ENCODE assay signal across 1 cellular context in the genomic region with DNA sequence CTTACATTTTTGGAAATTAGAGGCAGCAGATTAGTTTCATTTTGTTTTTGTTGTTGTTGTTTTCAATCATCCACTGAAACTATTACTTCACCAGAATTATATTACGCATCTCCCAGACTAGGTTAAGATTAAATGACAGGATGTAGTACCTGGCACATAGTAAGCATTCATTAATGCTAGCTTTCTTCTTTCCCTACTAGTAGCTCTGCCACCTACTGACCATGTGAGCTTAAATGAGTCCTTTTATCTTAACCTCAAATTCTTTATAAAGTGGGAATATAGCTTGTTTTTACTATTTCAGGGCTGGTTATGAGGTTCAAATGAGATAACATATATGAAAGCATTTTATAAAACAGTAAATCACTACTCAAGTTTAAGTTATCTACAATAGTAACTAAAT.
TF ChIP-seq lines count a peak whose summit lies in the region.

No MANE protein-coding gene starts in this region.

TF ChIP-seq in SK-N-SH treated with all-trans-retinoic acid at 6 μM for 48 hours, 23 proteins besides CTCF, POLR2A, EP300 and RAD21 (continued from another document):
- no peak for TF ChIP-seq TSHZ2 (CRISPR knock-in tag; IDR thresholded peaks at IDR 0.05)
